In the genomic region with DNA sequence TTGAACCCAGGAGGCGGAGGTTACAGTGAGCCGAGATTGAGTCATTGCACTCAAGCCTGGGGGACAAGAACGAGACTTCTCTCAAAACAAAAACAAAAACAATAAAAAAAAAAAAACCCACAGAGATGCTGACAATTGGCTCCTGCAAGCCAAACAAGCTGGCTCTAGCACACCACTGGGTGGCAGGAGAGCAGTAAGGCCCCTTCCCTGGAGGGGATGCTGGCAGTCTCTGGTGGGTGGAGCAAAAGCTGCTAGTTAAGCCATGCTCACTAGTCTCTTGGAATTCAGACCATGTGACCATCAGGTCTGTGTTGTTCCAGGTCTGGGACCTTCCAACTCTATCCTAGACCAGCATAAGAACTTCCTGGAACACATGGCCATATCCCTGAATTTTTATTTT, we compare ENCODE assay signal across 8 cellular contexts. TPM values are rescaled to one million over a fixed set of nuclear protein-coding genes. Genes with fewer than 3 reads are reported as not detected.
DNase-seq lines count a peak whose midpoint lies in the region; FAIRE-seq and TF ChIP-seq lines count a peak whose summit lies in the region.

No MANE protein-coding gene starts in this region.

- peak; percentile 79 for FAIRE-seq in kidney (lab: Jason Lieb, UNC)

- no peaks in the 10 kb centered on the region for H3K27me3 Mint-ChIP-seq in CD14-positive monocyte (ENCODE audit: low read depth in 3 of 3)

- H3K4me1 Mint-ChIP-seq in CD14-positive monocyte: no peaks in the 10 kb centered on the region

- H3K9ac ChIP-seq in kidney (ENCODE audit: low read length in 2 of 2): no peak overlapping the region

- H3K36me3 ChIP-seq in kidney (ENCODE audit: control insufficient read depth in 1 of 2, insufficient read depth in 2 of 2, low read length in 2 of 2): peaks cover 12 to 15% of the 10 kb centered on the region in 2 donors

- H3K4me1 ChIP-seq in kidney (ENCODE audit: control insufficient read depth in 1 of 2, insufficient read depth in 1 of 2, low read depth in 1 of 2, low read length in 2 of 2): no peaks in the 10 kb centered on the region

- H3K4me3 Mint-ChIP-seq in CD14-positive monocyte: no peak overlapping the region

- no peaks in the 10 kb centered on the region for H3K9me3 Mint-ChIP-seq in CD14-positive monocyte

- DNase-seq in NCI-H345 (lab: John Stamatoyannopoulos, UW) (peak; percentile 8), NCI-H345 treated with DMSO at 0.1 percent for 48 hours (lab: John Stamatoyannopoulos, UW; ENCODE audit: unreplicated experiment) (no peak), MV-4-11 (lab: John Stamatoyannopoulos, UW) (peak; percentile 4), amygdala (lab: John Stamatoyannopoulos, UW) (peak in 30 of 56 donors; percentile 6 to 58 (median 24)), kidney (peak; percentile 87), NCI-H2107 (lab: John Stamatoyannopoulos, UW) (no peak), CD14-positive monocyte (ENCODE audit: low spot score) (no peak), NCI-H748 (lab: John Stamatoyannopoulos, UW; ENCODE audit: unreplicated experiment) (no peak)

- intact Hi-C loops in kidney (cut with DNase I): no loop called here
- intact Hi-C loops in CD14-positive monocyte (cut with micrococcal nuclease): no loop called here

- peaks cover 45 to 60% of the 10 kb centered on the region in 2 donors for H3K36me3 Mint-ChIP-seq in CD14-positive monocyte

- peak; percentile 55 for TF ChIP-seq CTCF in kidney (IDR thresholded peaks at IDR 0.05; ENCODE audit: borderline replicate concordance, extremely low read depth, insufficient read depth)
- TF ChIP-seq CTCF in CD14-positive monocyte (IDR thresholded peaks at IDR 0.05): no peak

- peak overlapping the region in 1 of 7 donors; percentile 36 for H3K27ac Mint-ChIP-seq in CD14-positive monocyte

- no peak overlapping the region for H3K4me3 ChIP-seq in kidney (ENCODE audit: low read length in 2 of 2)

- H3K27ac ChIP-seq in kidney (ENCODE audit: low read depth in 2 of 2, low read length in 2 of 2): no peak overlapping the region

- no peaks in the 10 kb centered on the region for H3K9me3 ChIP-seq in kidney (ENCODE audit: control insufficient read depth in 1 of 2, low read length in 2 of 2)

RNA-seq across cellular contexts. Expression of a gene that starts 18.9 kb away (rescaled TPM):
- total RNA-seq in kidney: 8.3 TPM
- polyA plus RNA-seq in kidney (ENCODE audit: insufficient read depth, low read depth, low replicate concordance) (6.0 TPM), CD14-positive monocyte (1 to 10 TPM; 5.1 to 5.2 TPM)

RNA-seq across cellular contexts. Expression of a gene that starts 46.5 kb away (rescaled TPM):
- total RNA-seq in kidney: 25.3 TPM
- 26.4 TPM for polyA plus RNA-seq in kidney (ENCODE audit: insufficient read depth, low read depth, low replicate concordance)
- polyA plus RNA-seq in CD14-positive monocyte: 10 to 100 TPM; 21.7 to 23.2 TPM

Comparison
In these comparisons a context has a peak if more than half of its experiments do, and no peak if none do; other contexts are left out.
1. DNase-seq: peak in NCI-H345 (single experiment), MV-4-11 (single experiment), amygdala (30 of 56) and kidney (single experiment); none in NCI-H345 treated with DMSO at 0.1 percent for 48 hours (single experiment), NCI-H2107 (single experiment), CD14-positive monocyte (single experiment) and NCI-H748 (single experiment).